ENCODE assay signal across 8 cellular contexts in genomic region chr6:28218312-28219248, GRCh38. TPM values are rescaled to one million over a fixed set of nuclear protein-coding genes. Genes with fewer than 3 reads are reported as not detected.
DNase-seq lines count a peak whose midpoint lies in the region; ATAC-seq and TF ChIP-seq lines count a peak whose summit lies in the region.

No MANE protein-coding gene starts in this region.

- H3K9me2 ChIP-seq in DOHH2 (replicated peaks; ENCODE audit: control insufficient read depth, low read length), result no peaks in the 10 kb centered on the region

- no peaks in the 10 kb centered on the region for H3K79me2 ChIP-seq in DOHH2 (ENCODE audit: control insufficient read depth, low read length)

- no peaks in the 10 kb centered on the region for H4K20me1 ChIP-seq in DOHH2 (ENCODE audit: control insufficient read depth, insufficient read depth, low read depth, low read length)

- no peak for TF ChIP-seq CTCF in DOHH2 (IDR thresholded peaks at IDR 0.05; ENCODE audit: low read depth, low read length, poor library complexity, severe bottlenecking)
- no peak for TF ChIP-seq CTCF in GM20000 (IDR thresholded peaks at IDR 0.05; ENCODE audit: extremely low read depth, missing control alignments)
- no peak for TF ChIP-seq CTCF in coronary artery (IDR thresholded peaks at IDR 0.05)

- ATAC-seq in GM18517 (IDR thresholded peaks at IDR 0.05; ENCODE audit: unreplicated experiment), result no peak

- H3K27ac ChIP-seq in DOHH2 (ENCODE audit: low read depth, low read length) (no peak overlapping the region), coronary artery (peak overlapping the region; percentile 46 to 55)

- no peaks in the 10 kb centered on the region for H3K9me3 ChIP-seq in DOHH2 (ENCODE audit: control insufficient read depth, insufficient read depth, low read length)

- H3K4me2 ChIP-seq in DOHH2 (ENCODE audit: low read length), result peak overlapping the region; percentile 53

- no peaks in the 10 kb centered on the region for H3K36me3 ChIP-seq in DOHH2 (ENCODE audit: control insufficient read depth, low read length)

- 0 out of 2 replicates have a peak, but pooled peaks cover 6% of the 10 kb centered on the region for H3F3A ChIP-seq in DOHH2 (ENCODE audit: control insufficient read depth, insufficient read depth)

- H3K4me3 ChIP-seq in DOHH2 (ENCODE audit: low read length), result peak overlapping the region; percentile 57
- peak overlapping the region; percentile 30 for H3K4me3 ChIP-seq in Jurkat, Clone E6-1 (ENCODE audit: low read length)
- peak overlapping the region; percentile 68 for H3K4me3 ChIP-seq in coronary artery

- H3K27me3 ChIP-seq in DOHH2 (ENCODE audit: control insufficient read depth, low read length), result peaks cover 16% of the 10 kb centered on the region

- peaks cover 6% of the 10 kb centered on the region; the same call in 1 of the 2 replicates for H3K4me1 ChIP-seq in DOHH2 (ENCODE audit: control insufficient read depth, low read length)

- DNase-seq in GM20000 (ENCODE audit: low spot score), result peak; percentile 80
- no peak for DNase-seq in Jurkat, Clone E6-1 (ENCODE audit: low read depth, low spot score)
- peak; percentile 79 for DNase-seq in SHP77 treated with DMSO at 0.1 percent for 48 hours (lab: John Stamatoyannopoulos, UW)
- no peak for DNase-seq in coronary artery (ENCODE audit: low spot score)
- DNase-seq in left kidney (ENCODE audit: low read depth, low spot score), result peak; percentile 82
- peak; percentile 24 for DNase-seq in stimulated activated CD4-positive, alpha-beta T cell treated with anti-CD3 and anti-CD28 coated beads, Interleukin-4, amount 100 ng/mL, for 1 hour

RNA-seq across cellular contexts. Expression of gene ZSCAN9, which starts 6.5 kb away (rescaled TPM):
- polyA plus RNA-seq in Jurkat, Clone E6-1 (2012; ENCODE audit: insufficient read depth, insufficient read length), result not detected

RNA-seq across cellular contexts. Expression of gene ZKSCAN4, which starts 33.5 kb away (rescaled TPM):
- not detected for polyA plus RNA-seq in Jurkat, Clone E6-1 (2012; ENCODE audit: insufficient read depth, insufficient read length)

RNA-seq across cellular contexts. Expression of gene NKAPL, which starts 40.5 kb away (rescaled TPM):
- not detected for polyA plus RNA-seq in Jurkat, Clone E6-1 (2012; ENCODE audit: insufficient read depth, insufficient read length)

RNA-seq across cellular contexts. Expression of gene ZSCAN26, which starts 48.4 kb away (rescaled TPM):
- polyA plus RNA-seq in Jurkat, Clone E6-1 (2012; ENCODE audit: insufficient read depth, insufficient read length), result 3.6 TPM

Comparison
In these comparisons a context has a peak if more than half of its experiments do, and no peak if none do; other contexts are left out.
1. DNase-seq: peak in GM20000 (single experiment), SHP77 treated with DMSO at 0.1 percent for 48 hours (single experiment), left kidney (single experiment) and stimulated activated CD4-positive, alpha-beta T cell treated with anti-CD3 and anti-CD28 coated beads, Interleukin-4, amount 100 ng/mL, for 1 hour (single experiment); none in Jurkat, Clone E6-1 (single experiment) and coronary artery (single experiment).
2. Peak in every context shown above with its lines, with median percentiles within 50 percentile points of each other: H3K4me3 ChIP-seq.